29 cellular contexts compared by ENCODE assay signal in genomic region chr19:36508325-36508724, GRCh38.
"Had no signal": no experiment of that assay in that cellular context is flagged by ENCODE, and none has a peak within 500 bp of the region (broad histone marks: within the 10 kb centered on the region; RNA-seq: fewer than 3 reads in every experiment).

No MANE protein-coding gene starts in this region.

- H3K36me3 ChIP-seq: breast epithelium had no signal

- ATAC-seq: activated CD4-positive, alpha-beta T cell treated with anti-CD3 and anti-CD28 coated beads for 36 hours; activated CD8-positive, alpha-beta memory T cell treated with anti-CD3 and anti-CD28 coated beads, Interleukin-2, amount 10 ng/mL, durations not matched to agents 7 days and 5 days; activated CD8-positive, alpha-beta T cell treated with anti-CD3 and anti-CD28 coated beads, Interleukin-2, amount 10 ng/mL, durations not matched to agents 7 days and 5 days; activated naive CD8-positive, alpha-beta T cell treated with anti-CD3 and anti-CD28 coated beads, Interleukin-2, amount 50 U/mL, for 24 hours; foreskin keratinocyte; gastrocnemius medialis; heart left ventricle; T-helper 17 cell had no signal

- DNase-seq: activated CD4-positive, alpha-beta memory T cell treated with anti-CD3 and anti-CD28 coated beads for 36 hours; activated CD4-positive, alpha-beta T cell treated with anti-CD3 and anti-CD28 coated beads for 36 hours; activated CD4-positive, alpha-beta T cell treated with anti-CD3 and anti-CD28 coated beads, Interleukin-2, amount 10 ng/mL, durations not matched to agents 24 days and 14 days; activated CD4-positive, CD25-positive, alpha-beta regulatory T cell; activated CD4-positive, CD25-positive, alpha-beta regulatory T cell treated with anti-CD3 and anti-CD28 coated beads, Interleukin-2, amount 50 U/mL, for 72 hours; activated CD8-positive, alpha-beta memory T cell treated with anti-CD3 and anti-CD28 coated beads, Interleukin-2, amount 10 ng/mL, durations not matched to agents 7 days and 5 days; activated CD8-positive, alpha-beta memory T cell treated with anti-CD3 and anti-CD28 coated beads, Interleukin-2, amount 50 U/mL, for 4 hours; activated CD8-positive, alpha-beta T cell treated with anti-CD3 and anti-CD28 coated beads, Interleukin-2, amount 10 ng/mL, durations not matched to agents 7 days and 5 days; activated effector memory CD4-positive, alpha-beta T cell treated with anti-CD3 and anti-CD28 coated beads, Interleukin-2, amount 50 U/mL, for 16 hours; activated naive CD4-positive, alpha-beta T cell treated with anti-CD3 and anti-CD28 coated beads for 36 hours; activated naive CD8-positive, alpha-beta T cell treated with anti-CD3 and anti-CD28 coated beads for 36 hours; activated naive CD8-positive, alpha-beta T cell treated with anti-CD3 and anti-CD28 coated beads, Interleukin-2, amount 50 U/mL, for 24 hours; activated T-cell treated with anti-CD3 and anti-CD28 coated beads, Interleukin-2, amount 50 U/mL, for 1 hour; activated T-cell treated with anti-CD3 and anti-CD28 coated beads, Interleukin-2, amount 50 U/mL, for 48 hours; central memory CD4-positive, alpha-beta T cell; dorsolateral prefrontal cortex; effector memory CD4-positive, alpha-beta T cell; erythroblast; foreskin keratinocyte; gastrocnemius medialis; glutamatergic neuron; heart left ventricle; T-helper 1 cell; T-helper 17 cell had no signal

- H3K4me1 ChIP-seq: ascending aorta, breast epithelium, esophagus muscularis mucosa, foreskin keratinocyte, gastrocnemius medialis, heart left ventricle had no signal

- H3K27me3 ChIP-seq: ascending aorta, breast epithelium, cardiac muscle cell, dorsolateral prefrontal cortex, esophagus muscularis mucosa, foreskin keratinocyte, gastrocnemius medialis, heart left ventricle had no signal

- H3K27ac ChIP-seq: ascending aorta, breast epithelium, cardiac muscle cell, coronary artery, dorsolateral prefrontal cortex, esophagus muscularis mucosa, foreskin keratinocyte, gastrocnemius medialis, heart left ventricle had no signal

- H3K4me3 ChIP-seq: ascending aorta, breast epithelium, cardiac muscle cell, coronary artery, dorsolateral prefrontal cortex, esophagus muscularis mucosa, gastrocnemius medialis, heart left ventricle had no signal
